ENCODE assay signal across 9 cellular contexts in the genomic region with DNA sequence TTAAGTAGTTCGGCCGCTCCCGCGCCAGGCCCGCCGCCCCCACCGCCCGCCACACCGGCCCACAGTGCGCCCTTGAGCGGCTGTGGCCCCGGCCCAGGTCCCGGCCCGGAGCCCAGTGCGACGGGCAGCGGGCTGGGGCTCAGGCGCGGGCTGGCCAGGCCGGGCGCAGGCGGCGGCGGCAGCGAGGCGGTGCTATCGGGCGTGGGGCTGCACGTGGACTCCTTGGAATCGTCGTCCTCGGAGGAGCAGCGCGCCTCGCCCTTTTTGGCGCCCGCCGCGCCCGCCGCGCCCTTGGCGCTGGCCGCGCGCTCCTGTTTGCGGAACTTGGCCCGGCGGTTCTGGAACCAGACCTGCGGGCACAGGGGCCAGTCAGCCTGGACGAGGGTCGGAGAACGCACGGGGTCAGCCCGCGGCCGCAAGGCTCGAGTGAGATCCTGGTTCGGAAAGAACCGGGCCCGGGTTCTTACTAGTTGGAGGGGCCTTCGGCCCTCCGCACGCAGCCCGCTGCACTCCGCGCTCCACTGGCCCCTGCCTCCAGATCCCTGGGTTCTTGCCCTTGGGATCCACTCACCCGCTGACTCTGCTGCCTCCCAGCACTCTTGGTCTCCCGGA. TPM values are rescaled to one million over a fixed set of nuclear protein-coding genes. Genes with fewer than 3 reads are reported as not detected.
DNase-seq lines count a peak whose midpoint lies in the region; ATAC-seq and TF ChIP-seq lines count a peak whose summit lies in the region.
"Had no signal": no experiment of that assay in that cellular context is flagged by ENCODE, and none has a peak within 500 bp of the region (broad histone marks: within the 10 kb centered on the region; RNA-seq: fewer than 3 reads in every experiment).

No MANE protein-coding gene starts in this region.

- peaks cover 23 to 28% of the 10 kb centered on the region in 2 donors for H3K4me1 ChIP-seq in duodenal mucosa (ENCODE audit: control insufficient read depth in 1 of 2, insufficient read depth in 2 of 2, low read length in 2 of 2)

- H3K9me3 ChIP-seq in duodenal mucosa (ENCODE audit: control insufficient read depth in 1 of 2, low read length in 2 of 2), result no peaks in the 10 kb centered on the region

- peak overlapping the region; percentile 70 for H3K27ac Mint-ChIP-seq in HFFc6

- H3K9ac ChIP-seq in duodenal mucosa (ENCODE audit: low read depth in 1 of 2, low read length in 2 of 2), result no peak overlapping the region

- H3K9me3 Mint-ChIP-seq in HFFc6, result no peaks in the 10 kb centered on the region
- H3K9me3 Mint-ChIP-seq: activated naive CD4-positive, alpha-beta T cell treated with anti-CD3 and anti-CD28 coated beads, Interleukin-2, amount 50 U/mL, for 72 hours had no signal

- no peak for TF ChIP-seq CTCF in AG10803 (conservative IDR thresholded peaks at IDR 0.05; ENCODE audit: low read length)
- TF ChIP-seq CTCF in HFFc6 (IDR thresholded peaks at IDR 0.05), result no peak

- H3K27me3 Mint-ChIP-seq in HFFc6 (ENCODE audit: insufficient read depth), result peaks cover 39% of the 10 kb centered on the region

- peaks cover 35% of the 10 kb centered on the region for H3K4me1 Mint-ChIP-seq in HFFc6 (ENCODE audit: low read depth)

- peaks cover 12 to 26% of the 10 kb centered on the region in 2 donors for H3K36me3 ChIP-seq in duodenal mucosa (ENCODE audit: control insufficient read depth in 1 of 2, insufficient read depth in 2 of 2, low read length in 2 of 2)

- H3K4me3 Mint-ChIP-seq in HFFc6, result peak overlapping the region; percentile 82

- no peak for ATAC-seq in HG02970 (IDR thresholded peaks at IDR 0.05; ENCODE audit: low FRiP score, unreplicated experiment)
- no peak for ATAC-seq in HG03457 (IDR thresholded peaks at IDR 0.05; ENCODE audit: unreplicated experiment)
- no peak for ATAC-seq in HG02938 (IDR thresholded peaks at IDR 0.05; ENCODE audit: unreplicated experiment)

- H3K4me3 ChIP-seq in AG10803 (ENCODE audit: low read length) (peak overlapping the region; percentile 43), duodenal mucosa (ENCODE audit: low read depth in 1 of 2, low read length in 2 of 2) (peak overlapping the region; percentile 40 to 48)

- no peak overlapping the region for H3K27ac ChIP-seq in duodenal mucosa (ENCODE audit: low read depth, low read length)

- H3K27me3 ChIP-seq in duodenal mucosa (ENCODE audit: control insufficient read depth in 1 of 2, insufficient read depth in 2 of 2, low read length in 2 of 2), result peaks cover 29 to 45% of the 10 kb centered on the region in 2 donors

- H3K36me3 Mint-ChIP-seq in HFFc6 (ENCODE audit: low read depth), result peaks cover 9% of the 10 kb centered on the region; the same call in 1 of the 2 replicates

- DNase-seq in AG10803 (ENCODE audit: low read depth) (peak; percentile 33), HFFc6 (no peak), mucosa of gallbladder (ENCODE audit: low spot score) (peak; percentile 49)
- no peak for DNase-seq in stimulated activated CD4-positive, alpha-beta T cell treated with anti-CD3 and anti-CD28 coated beads, Interleukin-4, amount 100 ng/mL, for 4 hours

RNA-seq across cellular contexts. Expression of gene PHOX2A, which starts 4.0 kb away (rescaled TPM):
- not detected for total RNA-seq in HFFc6 (2021; fragmentation: NEBNext Ultra II Directional; extraction: Animal tissue kit (Norgen Biotek cat#: 25700))
- 0.14 TPM for total RNA-seq in mucosa of gallbladder
- total RNA-seq: activated naive CD4-positive, alpha-beta T cell treated with anti-CD3 and anti-CD28 coated beads, Interleukin-2, amount 50 U/mL, for 72 hours had no signal

RNA-seq across cellular contexts. Expression of gene INPPL1, which starts 15.4 kb away (rescaled TPM):
- 100 to 1,000 TPM; 181 to 228 (median 212) TPM for total RNA-seq in HFFc6 (2021; fragmentation: NEBNext Ultra II Directional; extraction: Animal tissue kit (Norgen Biotek cat#: 25700))
- 225 TPM for total RNA-seq in mucosa of gallbladder

RNA-seq across cellular contexts. Expression of gene FOLR2, which starts 23.4 kb away (rescaled TPM):
- total RNA-seq in HFFc6 (2021; fragmentation: NEBNext Ultra II Directional; extraction: Animal tissue kit (Norgen Biotek cat#: 25700)), result not detected
- total RNA-seq in mucosa of gallbladder, result 18.9 TPM
- total RNA-seq: activated naive CD4-positive, alpha-beta T cell treated with anti-CD3 and anti-CD28 coated beads, Interleukin-2, amount 50 U/mL, for 72 hours had no signal

RNA-seq across cellular contexts. Expression of gene FOLR1, which starts 48.0 kb away (rescaled TPM):
- total RNA-seq in HFFc6 (2021; fragmentation: NEBNext Ultra II Directional; extraction: Animal tissue kit (Norgen Biotek cat#: 25700)), result under 1 TPM in 4 of 6 experiments, not detected in 2; 0.20 to 0.48 (median 0.38) TPM
- total RNA-seq in mucosa of gallbladder, result 7.0 TPM
- total RNA-seq: activated naive CD4-positive, alpha-beta T cell treated with anti-CD3 and anti-CD28 coated beads, Interleukin-2, amount 50 U/mL, for 72 hours had no signal

Comparison
In these comparisons a context has a peak if more than half of its experiments do, and no peak if none do; other contexts are left out.
1. DNase-seq: peak in AG10803 (single experiment) and mucosa of gallbladder (single experiment); none in HFFc6 (single experiment) and stimulated activated CD4-positive, alpha-beta T cell treated with anti-CD3 and anti-CD28 coated beads, Interleukin-4, amount 100 ng/mL, for 4 hours (0 of 2).
2. RNA of gene FOLR2, which starts 23.4 kb away (total RNA-seq): 18.9 TPM in mucosa of gallbladder (single experiment); not detected in HFFc6; every median in the first group is over 10 times any median in the second.